In the genomic region with DNA sequence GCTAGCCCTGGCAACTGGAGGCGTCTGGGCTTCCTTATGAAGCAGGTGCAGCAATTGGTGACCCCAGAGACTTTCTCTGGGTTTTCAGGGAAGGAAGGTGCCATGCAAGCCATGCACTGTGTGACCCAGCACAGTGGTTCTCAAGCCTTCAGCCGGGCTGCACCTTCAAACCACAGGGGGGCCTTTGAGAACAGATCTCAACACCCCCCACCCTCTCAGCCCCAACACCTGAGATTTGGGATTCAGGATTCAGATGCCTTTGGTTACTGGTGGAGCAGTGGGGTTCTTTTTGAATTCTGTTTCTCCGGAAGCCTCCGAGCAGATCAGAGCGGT, we compare ENCODE assay signal across 30 cellular contexts.
"Had no signal": no experiment of that assay in that cellular context is flagged by ENCODE, and none has a peak within 500 bp of the region (broad histone marks: within the 10 kb centered on the region; RNA-seq: fewer than 3 reads in every experiment).

No MANE protein-coding gene starts in this region.

- H3K36me3 ChIP-seq: brain microvascular endothelial cell, esophagus squamous epithelium, gastroesophageal sphincter had no signal

- H3K4me3 Mint-ChIP-seq: activated CD4-positive, alpha-beta memory T cell treated with anti-CD3 and anti-CD28 coated beads for 36 hours; activated CD4-positive, alpha-beta T cell treated with anti-CD3 and anti-CD28 coated beads for 36 hours; activated CD4-positive, alpha-beta T cell treated with anti-CD3 and anti-CD28 coated beads, Interleukin-2, amount 10 ng/mL, durations not matched to agents 24 days and 14 days; activated CD8-positive, alpha-beta memory T cell treated with anti-CD3 and anti-CD28 coated beads, Interleukin-2, amount 10 ng/mL, durations not matched to agents 7 days and 5 days; activated CD8-positive, alpha-beta T cell treated with anti-CD3 and anti-CD28 coated beads, Interleukin-2, amount 10 ng/mL, durations not matched to agents 7 days and 5 days; activated naive CD8-positive, alpha-beta T cell; activated T-helper 1 cell treated with anti-CD3 and anti-CD28 coated beads, Interleukin-12 subunit alpha, Interleukin-12 subunit beta, Interleukin-2, Interleukin-4 antibody, amounts not matched to agents 30 ng/mL and 10 ng/mL and 1 ng/mL, durations not matched to agents 14 hours and 24 hours and 36 hours; effector memory CD8-positive, alpha-beta T cell; T-helper 17 cell; T-helper 2 cell treated with Interferon-gamma antibody and Interleukin-4, amounts not matched to agents 5 μg/mL and 100 μg/mL, for 36 hours had no signal

- ATAC-seq: activated CD4-positive, alpha-beta T cell treated with anti-CD3 and anti-CD28 coated beads for 36 hours; activated CD8-positive, alpha-beta memory T cell treated with anti-CD3 and anti-CD28 coated beads, Interleukin-2, amount 10 ng/mL, durations not matched to agents 7 days and 5 days; activated CD8-positive, alpha-beta T cell treated with anti-CD3 and anti-CD28 coated beads, Interleukin-2, amount 10 ng/mL, durations not matched to agents 7 days and 5 days; effector memory CD8-positive, alpha-beta T cell; gastroesophageal sphincter; T-helper 17 cell had no signal

- H3K36me3 Mint-ChIP-seq: activated CD4-positive, alpha-beta memory T cell treated with anti-CD3 and anti-CD28 coated beads for 36 hours; activated CD8-positive, alpha-beta memory T cell treated with anti-CD3 and anti-CD28 coated beads, Interleukin-2, amount 10 ng/mL, durations not matched to agents 7 days and 5 days had no signal

- H3K27me3 ChIP-seq: brain microvascular endothelial cell had no signal

- H3K9me3 ChIP-seq: esophagus squamous epithelium had no signal

- H3K4me1 Mint-ChIP-seq: activated CD4-positive, alpha-beta T cell treated with anti-CD3 and anti-CD28 coated beads for 36 hours; activated CD4-positive, alpha-beta T cell treated with anti-CD3 and anti-CD28 coated beads, Interleukin-2, amount 10 ng/mL, durations not matched to agents 24 days and 14 days; T-helper 17 cell had no signal

- H3K9me3 Mint-ChIP-seq: effector memory CD8-positive, alpha-beta T cell had no signal

- H3K4me3 ChIP-seq: esophagus squamous epithelium, gastroesophageal sphincter had no signal

- H3K27ac Mint-ChIP-seq: activated CD4-positive, alpha-beta memory T cell treated with anti-CD3 and anti-CD28 coated beads for 36 hours; activated CD4-positive, alpha-beta T cell treated with anti-CD3 and anti-CD28 coated beads for 36 hours; activated CD4-positive, alpha-beta T cell treated with anti-CD3 and anti-CD28 coated beads, Interleukin-2, amount 10 ng/mL, durations not matched to agents 24 days and 14 days; activated CD8-positive, alpha-beta memory T cell treated with anti-CD3 and anti-CD28 coated beads, Interleukin-2, amount 10 ng/mL, durations not matched to agents 7 days and 5 days; activated CD8-positive, alpha-beta T cell treated with anti-CD3 and anti-CD28 coated beads, Interleukin-2, amount 10 ng/mL, durations not matched to agents 7 days and 5 days; activated T-helper 1 cell treated with anti-CD3 and anti-CD28 coated beads, Interleukin-12 subunit alpha, Interleukin-12 subunit beta, Interleukin-2, Interleukin-4 antibody, amounts not matched to agents 30 ng/mL and 10 ng/mL and 1 ng/mL, durations not matched to agents 14 hours and 24 hours and 36 hours; activated T-helper 2 cell treated with anti-CD3 and anti-CD28 coated beads, Interferon-gamma antibody, Interleukin-2, Interleukin-4, amounts not matched to agents 10 μg/mL and 5 μg/mL and 100 μg/mL, durations not matched to agents 14 hours and 24 hours and 36 hours; effector memory CD8-positive, alpha-beta T cell; T-helper 17 cell; T-helper 2 cell treated with Interferon-gamma antibody and Interleukin-4, amounts not matched to agents 5 μg/mL and 100 μg/mL, for 36 hours had no signal

- H3K4me1 ChIP-seq: esophagus squamous epithelium, gastroesophageal sphincter had no signal

- H3K27ac ChIP-seq: brain microvascular endothelial cell, epithelial cell of prostate, esophagus squamous epithelium, gastroesophageal sphincter had no signal

- H3K27me3 Mint-ChIP-seq: activated CD4-positive, alpha-beta T cell treated with anti-CD3 and anti-CD28 coated beads, Interleukin-2, amount 10 ng/mL, durations not matched to agents 24 days and 14 days had no signal

- DNase-seq: activated CD4-positive, alpha-beta memory T cell treated with anti-CD3 and anti-CD28 coated beads for 36 hours; activated CD4-positive, alpha-beta T cell treated with anti-CD3 and anti-CD28 coated beads for 36 hours; activated CD4-positive, alpha-beta T cell treated with anti-CD3 and anti-CD28 coated beads, Interleukin-2, amount 10 ng/mL, durations not matched to agents 24 days and 14 days; activated CD4-positive, CD25-positive, alpha-beta regulatory T cell; activated CD4-positive, CD25-positive, alpha-beta regulatory T cell treated with anti-CD3 and anti-CD28 coated beads, Interleukin-2, amount 50 U/mL, for 72 hours; activated CD8-positive, alpha-beta memory T cell treated with anti-CD3 and anti-CD28 coated beads, Interleukin-2, amount 10 ng/mL, durations not matched to agents 7 days and 5 days; activated CD8-positive, alpha-beta memory T cell treated with anti-CD3 and anti-CD28 coated beads, Interleukin-2, amount 50 U/mL, for 4 hours; activated CD8-positive, alpha-beta T cell treated with anti-CD3 and anti-CD28 coated beads, Interleukin-2, amount 10 ng/mL, durations not matched to agents 7 days and 5 days; activated gamma-delta T cell treated with Interleukin-2 at 50 U/mL for 16 hours; activated naive CD4-positive, alpha-beta T cell treated with anti-CD3 and anti-CD28 coated beads, Interleukin-2, amount 50 U/mL, for 16 hours; activated naive CD4-positive, alpha-beta T cell treated with Interleukin-2 at 50 U/mL for 16 hours; activated T-cell treated with anti-CD3 and anti-CD28 coated beads, Interleukin-2, amount 50 U/mL, for 1 hour; activated T-cell treated with anti-CD3 and anti-CD28 coated beads, Interleukin-2, amount 50 U/mL, for 48 hours; amniotic stem cell; brain microvascular endothelial cell; caudate nucleus; cortex of kidney; dermis blood vessel endothelial cell; effector CD4-positive, alpha-beta T cell; effector memory CD8-positive, alpha-beta T cell; esophagus squamous epithelium; foreskin melanocyte; T-helper 1 cell; T-helper 17 cell had no signal
